8 cellular contexts compared by ENCODE assay signal in genomic region chr12:29782285-29782820, GRCh38. TPM values are rescaled to one million over a fixed set of nuclear protein-coding genes. Genes with fewer than 3 reads are reported as not detected.
DNase-seq lines count a peak whose midpoint lies in the region; ATAC-seq lines count a peak whose summit lies in the region.

No MANE protein-coding gene starts in this region.

- peak overlapping the region; percentile 76; the same call in 1 of the 2 replicates for H3K9ac ChIP-seq in iPS-20b (ENCODE audit: low read depth, low read length)

- H3K36me3 ChIP-seq in iPS-20b (ENCODE audit: insufficient read depth, low read depth, low read length) = no peaks in the 10 kb centered on the region; the same call in 1 of the 2 replicates

- DNase-seq in M059J (ENCODE audit: low read depth) (peak; percentile 40), amniotic epithelial cell (ENCODE audit: low read depth) (peak; percentile 74), G401 (ENCODE audit: low spot score) (no peak), LoVo (ENCODE audit: low spot score) (no peak)
- DNase-seq in stimulated activated CD8-positive, alpha-beta memory T cell treated with anti-CD3 and anti-CD28 coated beads, Interleukin-4, amount 100 ng/mL, for 48 hours = peak; percentile 24

- H3K4me3 ChIP-seq in iPS-20b (ENCODE audit: low read length) = peak overlapping the region; percentile 77

- H3K4me1 ChIP-seq in iPS-20b (ENCODE audit: insufficient read depth, low read length) = peaks cover 10% of the 10 kb centered on the region; the same call in 1 of the 2 replicates

- peak; percentile 78 for ATAC-seq in GM18502 (IDR thresholded peaks at IDR 0.05; ENCODE audit: poor library complexity, unreplicated experiment)
- ATAC-seq in GM21825 (IDR thresholded peaks at IDR 0.05; ENCODE audit: unreplicated experiment) = peak; percentile 62

- H3K27me3 ChIP-seq in iPS-20b (ENCODE audit: insufficient read depth, low read length) = peaks cover 32% of the 10 kb centered on the region

- in situ Hi-C loops in G401 (cut with HindIII; ENCODE audit: low sequenced_read_pairs) = no loop called here

- H3K27ac ChIP-seq in iPS-20b (ENCODE audit: low read length) = no peak overlapping the region

- H3K9me3 ChIP-seq in iPS-20b (ENCODE audit: insufficient read depth, low read depth, low read length) = peaks cover 8% of the 10 kb centered on the region

RNA-seq across cellular contexts. Expression of gene TMTC1, which starts 1.4 kb away (rescaled TPM):
- 3.9 and 6.3 TPM in 2 replicates for total RNA-seq in M059J (2014; rRNA removed; shearing (Covaris generic))
- not detected in 2 replicates for total RNA-seq in G401 (2014; rRNA removed; shearing (Covaris generic))

Comparison
In these comparisons a context has a peak if more than half of its experiments do, and no peak if none do; other contexts are left out.
1. DNase-seq: peak in M059J (single experiment), amniotic epithelial cell (single experiment) and stimulated activated CD8-positive, alpha-beta memory T cell treated with anti-CD3 and anti-CD28 coated beads, Interleukin-4, amount 100 ng/mL, for 48 hours (single experiment); none in G401 (single experiment) and LoVo (single experiment).